1 cellular context compared by ENCODE assay signal in genomic region chr1:33472349-33472980, GRCh38.
TF ChIP-seq lines count a peak whose summit lies in the region.

TSS of gene ZSCAN20 (plus strand) at chr1:33472645. CDS start at chr1:33479289, 6,644 bp downstream.

TF ChIP-seq in K562, 482 proteins besides CTCF, POLR2A, EP300 and RAD21 (continued from another document):
- TF ChIP-seq ZBTB9 (CRISPR knock-in tag; IDR thresholded peaks at IDR 0.05): no peak
- peak; percentile 88 for TF ChIP-seq NCOA1 (IDR thresholded peaks at IDR 0.05; ENCODE audit: low read depth)
- TF ChIP-seq RNF219 (CRISPR knock-in tag; IDR thresholded peaks at IDR 0.05): no peak
- TF ChIP-seq BCOR (IDR thresholded peaks at IDR 0.05): no peak
- peak; percentile 35 for TF ChIP-seq ARID1B (IDR thresholded peaks at IDR 0.05)
- TF ChIP-seq SREBF1 (IDR thresholded peaks at IDR 0.05; ENCODE audit: borderline replicate concordance, low read depth, low read length): no peak; the same call in 1 of the 2 replicates
